Comparison of ENCODE assay signal across 24 cellular contexts in genomic region chr3:154888386-154888785, GRCh38.
"Had no signal": no experiment of that assay in that cellular context is flagged by ENCODE, and none has a peak within 500 bp of the region (broad histone marks: within the 10 kb centered on the region; RNA-seq: fewer than 3 reads in every experiment).

No MANE protein-coding gene starts in this region.

- H3K27me3 ChIP-seq: esophagus squamous epithelium, heart right ventricle, ovary, sigmoid colon, transverse colon, upper lobe of right lung, uterus had no signal

- H3K4me1 ChIP-seq: esophagus squamous epithelium, lower lobe of right lung, psoas muscle, sigmoid colon, transverse colon, upper lobe of right lung, uterus had no signal

- H3K36me3 ChIP-seq: esophagus squamous epithelium, heart right ventricle, lower lobe of right lung, ovary, sigmoid colon, transverse colon, upper lobe of right lung, uterus had no signal

- H3K9me3 ChIP-seq: lower lobe of right lung, ovary, sigmoid colon, transverse colon, upper lobe of right lung, uterus had no signal

- H3K4me3 ChIP-seq: esophagus squamous epithelium, heart right ventricle, lower lobe of right lung, ovary, psoas muscle, sigmoid colon, skin epidermis, transverse colon, upper lobe of right lung, uterus had no signal

- ATAC-seq: effector memory CD8-positive, alpha-beta T cell; heart right ventricle; left ventricle myocardium superior; lower lobe of right lung; natural killer cell; psoas muscle; right cardiac atrium; stimulated activated naive B cell treated with anti-CD40 and anti-IgM and Interleukin-4, amounts not matched to agents 10 μg/mL and 1 μg/mL and 100 μg/mL, for 72 hours had no signal

- H3K27ac ChIP-seq: esophagus squamous epithelium, heart right ventricle, lower lobe of right lung, ovary, psoas muscle, sigmoid colon, skin epidermis, transverse colon, upper lobe of right lung, uterus had no signal

- DNase-seq: cortex of kidney; effector memory CD8-positive, alpha-beta T cell; erythroblast; esophagus squamous epithelium; foreskin melanocyte; glutamatergic neuron; heart right ventricle; hippocampal formation; immature natural killer cell; left ventricle myocardium superior; natural killer cell; occipital lobe; ovary; psoas muscle; sigmoid colon; stimulated activated CD4-positive, alpha-beta T cell treated with anti-CD3 and anti-CD28 coated beads, Interleukin-15, amount 100 ng/mL, for 24 hours; stimulated activated CD4-positive, alpha-beta T cell treated with anti-CD3 and anti-CD28 coated beads, Interleukin-2, amount 100 ng/mL, for 48 hours; stimulated activated naive B cell treated with anti-CD40 and anti-IgM and Interleukin-4, amounts not matched to agents 10 μg/mL and 1 μg/mL and 100 μg/mL, for 72 hours; transverse colon; upper lobe of right lung; uterus had no signal
